Comparison of ENCODE assay signal across 8 cellular contexts in the genomic region with DNA sequence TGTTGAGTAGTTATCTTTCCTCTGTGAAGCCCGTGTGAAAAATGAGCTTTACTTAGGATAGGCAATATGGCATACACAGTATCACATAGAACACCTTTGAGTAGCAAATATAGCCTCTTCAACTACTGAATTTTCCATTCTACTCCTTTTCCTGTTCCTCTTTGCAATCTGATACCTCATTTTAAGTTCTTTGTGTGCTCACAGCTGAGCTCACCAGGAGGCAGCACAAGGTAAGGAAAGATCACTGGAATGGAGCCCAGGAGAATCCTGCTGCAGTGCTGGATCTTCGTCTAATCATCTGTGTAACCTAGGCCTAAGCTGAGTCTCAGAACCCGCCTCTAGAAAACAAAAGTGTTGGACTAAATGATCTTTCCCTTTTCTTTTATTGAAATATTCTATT.
A peak's percentile ranks its signal among the peaks of the same experiment; 100 is the strongest.
DNase-seq lines count a peak whose midpoint lies in the region; ATAC-seq and TF ChIP-seq lines count a peak whose summit lies in the region.

No MANE protein-coding gene starts in this region.

- TF ChIP-seq POLR2A in lower leg skin (IDR thresholded peaks at IDR 0.05), result no peak

- 50 to 58% methylated on average over 3 of the region's 3 CpGs for WGBS in lower leg skin, 2 donors

- ATAC-seq in GM21360 (IDR thresholded peaks at IDR 0.05; ENCODE audit: unreplicated experiment), result no peak

- no peak overlapping the region for H3K4me3 ChIP-seq in lower leg skin (ENCODE audit: low read depth, poor library complexity, severe bottlenecking)

- DNase-seq in DMS 273 treated with DMSO at 0.1 percent for 48 hours (lab: John Stamatoyannopoulos, UW) (peak; percentile 7), NCI-H1436 (lab: John Stamatoyannopoulos, UW) (peak; percentile 68), SW480 (ENCODE audit: low spot score) (peak; percentile 4), iPS-NIHi7 (ENCODE audit: extremely low spot score) (peak; percentile 70), NCI-H1694 treated with DMSO at 0.1 percent for 48 hours (lab: John Stamatoyannopoulos, UW) (no peak), lower leg skin (ENCODE audit: low spot score in 2 of 2) (no peak)
- DNase-seq in activated CD4-positive, CD25-positive, alpha-beta regulatory T cell (lab: John Stamatoyannopoulos, UW), result no peak

- intact Hi-C loops in lower leg skin (cut with DNase I; ENCODE audit: low total_unique reads), result no loop called here

- TF ChIP-seq CTCF in lower leg skin (IDR thresholded peaks at IDR 0.05), result no peak

Comparison
In these comparisons a context has a peak if more than half of its experiments do, and no peak if none do; other contexts are left out.
1. DNase-seq: peak in DMS 273 treated with DMSO at 0.1 percent for 48 hours (single experiment), NCI-H1436 (single experiment), SW480 (single experiment) and iPS-NIHi7 (single experiment); none in NCI-H1694 treated with DMSO at 0.1 percent for 48 hours (single experiment), lower leg skin (0 of 2) and activated CD4-positive, CD25-positive, alpha-beta regulatory T cell (0 of 4).